ENCODE assay signal across 1 cellular context in the genomic region with DNA sequence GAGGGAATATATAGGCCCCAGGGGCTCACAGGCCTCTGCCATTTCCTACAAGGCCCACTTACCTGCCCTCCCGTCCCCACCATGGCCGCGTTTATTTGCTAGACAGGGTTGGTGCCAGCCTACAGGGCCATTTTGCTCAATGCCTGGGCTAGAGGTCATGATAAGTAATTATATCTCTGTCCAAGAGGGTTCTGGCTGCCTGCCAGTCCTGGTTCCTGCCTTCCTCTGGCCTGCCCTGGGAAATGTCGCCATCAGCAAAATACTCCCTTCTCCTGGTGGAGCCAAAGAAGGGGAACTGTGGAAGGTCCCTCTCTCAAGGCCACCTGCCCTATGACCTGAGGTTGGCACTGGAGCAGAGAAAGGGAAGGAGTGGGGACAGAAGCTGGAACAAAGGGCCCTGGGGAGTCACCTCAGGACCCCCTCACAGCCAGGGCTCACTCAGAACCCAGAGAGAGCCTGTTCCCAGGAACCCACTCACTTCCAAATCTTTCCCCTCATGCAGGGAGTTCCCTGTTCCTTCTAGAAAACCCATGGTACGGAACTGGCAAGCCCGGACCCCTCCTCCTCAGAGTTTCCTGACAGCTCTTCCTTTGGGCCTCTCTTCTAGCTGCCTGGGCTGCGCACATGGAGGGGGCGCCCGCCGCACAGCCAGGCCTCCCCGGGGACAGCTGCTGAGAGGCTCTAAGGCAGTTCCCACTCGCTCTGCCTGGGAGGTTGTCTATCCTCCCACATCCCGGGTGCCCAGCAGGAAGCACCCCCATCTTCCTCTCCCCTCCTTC.
A peak's percentile ranks its signal among the peaks of the same experiment; 100 is the strongest.
TF ChIP-seq lines count a peak whose summit lies in the region.

No MANE protein-coding gene starts in this region.

TF ChIP-seq in liver, 16 proteins besides CTCF, POLR2A, EP300 and RAD21 (continued from another document):
- TF ChIP-seq, protein P1, sequence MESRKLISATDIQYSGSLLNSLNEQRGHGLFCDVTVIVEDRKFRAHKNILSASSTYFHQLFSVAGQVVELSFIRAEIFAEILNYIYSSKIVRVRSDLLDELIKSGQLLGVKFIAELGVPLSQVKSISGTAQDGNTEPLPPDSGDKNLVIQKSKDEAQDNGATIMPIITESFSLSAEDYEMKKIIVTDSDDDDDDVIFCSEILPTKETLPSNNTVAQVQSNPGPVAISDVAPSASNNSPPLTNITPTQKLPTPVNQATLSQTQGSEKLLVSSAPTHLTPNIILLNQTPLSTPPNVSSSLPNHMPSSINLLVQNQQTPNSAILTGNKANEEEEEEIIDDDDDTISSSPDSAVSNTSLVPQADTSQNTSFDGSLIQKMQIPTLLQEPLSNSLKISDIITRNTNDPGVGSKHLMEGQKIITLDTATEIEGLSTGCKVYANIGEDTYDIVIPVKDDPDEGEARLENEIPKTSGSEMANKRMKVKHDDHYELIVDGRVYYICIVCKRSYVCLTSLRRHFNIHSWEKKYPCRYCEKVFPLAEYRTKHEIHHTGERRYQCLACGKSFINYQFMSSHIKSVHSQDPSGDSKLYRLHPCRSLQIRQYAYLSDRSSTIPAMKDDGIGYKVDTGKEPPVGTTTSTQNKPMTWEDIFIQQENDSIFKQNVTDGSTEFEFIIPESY (IDR thresholded peaks at IDR 0.05): no peak
- TF ChIP-seq HNF4G (IDR thresholded peaks at IDR 0.05): no peak
- TF ChIP-seq TAF1 (conservative IDR thresholded peaks at IDR 0.05): no peak
- peak; percentile 50 for TF ChIP-seq FOXA1 (IDR thresholded peaks at IDR 0.05)
- TF ChIP-seq YY1 (IDR thresholded peaks at IDR 0.05): peak; percentile 98
- TF ChIP-seq FOXA2 (IDR thresholded peaks at IDR 0.05): no peak
- TF ChIP-seq SP1 (IDR thresholded peaks at IDR 0.05): peak; percentile 50
- TF ChIP-seq HNF4A (conservative IDR thresholded peaks at IDR 0.05): peak; percentile 58 to 83
- TF ChIP-seq EGR1 (IDR thresholded peaks at IDR 0.05; ENCODE audit: low read depth in 2 of 2): no peak
